8 cellular contexts compared by ENCODE assay signal in the genomic region with DNA sequence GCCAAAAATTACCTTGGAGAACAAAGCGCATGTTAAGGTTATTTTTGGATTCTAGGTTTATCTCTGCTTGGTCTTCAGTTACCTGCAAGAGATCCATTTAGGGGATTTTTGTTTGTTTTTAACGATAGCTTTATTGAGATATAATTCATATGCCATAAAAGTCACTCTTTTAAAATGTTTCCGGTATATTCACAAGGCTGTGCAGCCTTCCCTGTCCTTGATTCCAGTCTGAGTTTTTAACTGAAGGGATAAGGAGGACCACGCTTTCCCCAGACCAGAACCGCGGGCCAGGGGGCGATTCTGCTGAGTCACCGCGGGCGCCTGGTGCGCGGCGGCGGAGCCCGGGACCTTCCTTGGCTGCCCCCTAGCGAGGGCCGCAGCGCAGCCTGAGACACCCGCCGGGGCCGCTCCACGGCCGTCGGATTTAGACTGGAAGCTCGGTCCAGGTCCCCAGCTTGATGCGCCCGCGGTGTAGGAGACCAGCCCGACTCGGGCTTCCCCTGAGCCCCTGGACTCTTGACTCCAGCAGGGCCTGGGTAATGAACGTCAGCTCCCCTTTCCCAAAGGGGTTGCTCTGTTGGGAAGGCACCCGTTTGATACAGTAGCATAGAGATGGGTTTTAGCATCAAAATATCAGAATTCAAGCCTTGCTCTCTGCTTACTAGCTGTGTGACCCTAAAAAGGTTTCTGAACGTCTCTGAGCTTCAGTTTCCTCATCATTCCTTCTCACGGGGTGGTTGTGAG. TPM values are rescaled to one million over a fixed set of nuclear protein-coding genes. Genes with fewer than 3 reads are reported as not detected.
DNase-seq lines count a peak whose midpoint lies in the region; ATAC-seq and TF ChIP-seq lines count a peak whose summit lies in the region.

No MANE protein-coding gene starts in this region.

- no peaks in the 10 kb centered on the region for H3K36me3 Mint-ChIP-seq in natural killer cell treated with Interleukin-12 subunit alpha and Interleukin-12 subunit beta and Interleukin-15 and Interleukin-18, amount 100 ng/mL, for 72 hours
- no peaks in the 10 kb centered on the region for H3K36me3 Mint-ChIP-seq in stimulated activated naive CD8-positive, alpha-beta T cell treated with anti-CD3 and anti-CD28 coated beads, Interleukin-15, Interleukin-2, amounts not matched to agents 100 ng/mL and 50 ng/mL, for 24 hours (ENCODE audit: low read depth)

- no peaks in the 10 kb centered on the region for H3K27me3 ChIP-seq in Panc1 (ENCODE audit: control insufficient read depth, insufficient read depth, low read length)

- peak; percentile 97 for ATAC-seq in Panc1
- ATAC-seq in natural killer cell treated with Interleukin-12 subunit alpha and Interleukin-12 subunit beta and Interleukin-15 and Interleukin-18, amount 100 ng/mL, for 72 hours = peak; percentile 91 to 93
- no peak for ATAC-seq in HG02870 (IDR thresholded peaks at IDR 0.05; ENCODE audit: unreplicated experiment)

- CTCF ChIA-PET in Panc1 (lab: Charles Lee) = interaction anchor here (0.6 to 1.3 kb wide), 4 partner anchors 15 to 586 kb away, joined by 3 to 10 read pairs (median 4); no protein-coding TSS in a partner anchor

- no TSS peak for BruUV-seq in Panc1 (replicated peaks; lab: Mats Ljungman, UMichigan)

- H3K4me3 Mint-ChIP-seq in natural killer cell treated with Interleukin-12 subunit alpha and Interleukin-12 subunit beta and Interleukin-15 and Interleukin-18, amount 100 ng/mL, for 72 hours = no peak overlapping the region
- peak overlapping the region; percentile 45 for H3K4me3 Mint-ChIP-seq in stimulated activated naive CD8-positive, alpha-beta T cell treated with anti-CD3 and anti-CD28 coated beads, Interleukin-15, Interleukin-2, amounts not matched to agents 100 ng/mL and 50 ng/mL, for 24 hours

- intact Hi-C loops in Panc1 (cut with micrococcal nuclease; ENCODE audit: unreplicated experiment) = no loop called here

- peaks cover 2 to 8% of the 10 kb centered on the region in 2 donors for H3K4me1 Mint-ChIP-seq in natural killer cell treated with Interleukin-12 subunit alpha and Interleukin-12 subunit beta and Interleukin-15 and Interleukin-18, amount 100 ng/mL, for 72 hours (ENCODE audit: low read depth in 2 of 2)
- peaks cover 7% of the 10 kb centered on the region for H3K4me1 Mint-ChIP-seq in stimulated activated naive CD8-positive, alpha-beta T cell treated with anti-CD3 and anti-CD28 coated beads, Interleukin-15, Interleukin-2, amounts not matched to agents 100 ng/mL and 50 ng/mL, for 24 hours (ENCODE audit: low read depth)

- no peaks in the 10 kb centered on the region for H3K9me3 ChIP-seq in Panc1 (ENCODE audit: control insufficient read depth, insufficient read depth, low read depth, low read length)

- peak overlapping the region; percentile 91 for H3K27ac ChIP-seq in Panc1 (ENCODE audit: low read length)

- TF ChIP-seq CTCF in Panc1 (IDR thresholded peaks at IDR 0.05) = peak; percentile 90

- DNase-seq in SKM-1 treated with dmso at 0.1 percent for 144 hours (lab: John Stamatoyannopoulos, UW; ENCODE audit: unreplicated experiment) (peak; percentile 49), SKM-1 (lab: John Stamatoyannopoulos, UW; ENCODE audit: unreplicated experiment) (no peak), Panc1 (ENCODE audit: low read depth, low spot score) (no peak), fibroblast of the conjunctiva (ENCODE audit: low read depth) (peak; percentile 22)
- DNase-seq in activated effector memory CD4-positive, alpha-beta T cell treated with Interleukin-2 at 50 U/mL for 16 hours = peak; percentile 35
- peak; percentile 86 for DNase-seq in natural killer cell treated with Interleukin-12 subunit alpha and Interleukin-12 subunit beta and Interleukin-15 and Interleukin-18, amount 100 ng/mL, for 72 hours (ENCODE audit: low spot score)

- no peaks in the 10 kb centered on the region for H3K9me3 Mint-ChIP-seq in natural killer cell treated with Interleukin-12 subunit alpha and Interleukin-12 subunit beta and Interleukin-15 and Interleukin-18, amount 100 ng/mL, for 72 hours
- no peaks in the 10 kb centered on the region for H3K9me3 Mint-ChIP-seq in stimulated activated naive CD8-positive, alpha-beta T cell treated with anti-CD3 and anti-CD28 coated beads, Interleukin-15, Interleukin-2, amounts not matched to agents 100 ng/mL and 50 ng/mL, for 24 hours

- H3K4me1 ChIP-seq in Panc1 (ENCODE audit: control insufficient read depth, insufficient read depth, low read length) = peaks cover 6% of the 10 kb centered on the region; the same call in 1 of the 2 replicates

- H3K27ac Mint-ChIP-seq in natural killer cell treated with Interleukin-12 subunit alpha and Interleukin-12 subunit beta and Interleukin-15 and Interleukin-18, amount 100 ng/mL, for 72 hours = no peak overlapping the region
- H3K27ac Mint-ChIP-seq in stimulated activated naive CD8-positive, alpha-beta T cell treated with anti-CD3 and anti-CD28 coated beads, Interleukin-15, Interleukin-2, amounts not matched to agents 100 ng/mL and 50 ng/mL, for 24 hours = no peak overlapping the region

- in situ Hi-C loops in Panc1 (cut with HindIII; ENCODE audit: low pct_unique_long_range_greater_than_20kb, low sequenced_read_pairs) = no loop called here

- POLR2A ChIA-PET in Panc1 (lab: Charles Lee) = interaction anchor here (0.6 kb wide), 1 partner anchor 15 kb away, joined by 5 read pairs; no protein-coding TSS in a partner anchor

- H3K4me3 ChIP-seq in Panc1 (ENCODE audit: low read depth in 2 of 2, low read length in 2 of 2) = peak overlapping the region; percentile 16 to 46

- H3K27me3 Mint-ChIP-seq in natural killer cell treated with Interleukin-12 subunit alpha and Interleukin-12 subunit beta and Interleukin-15 and Interleukin-18, amount 100 ng/mL, for 72 hours = peaks cover 17 to 21% of the 10 kb centered on the region in 2 donors
- H3K27me3 Mint-ChIP-seq in stimulated activated naive CD8-positive, alpha-beta T cell treated with anti-CD3 and anti-CD28 coated beads, Interleukin-15, Interleukin-2, amounts not matched to agents 100 ng/mL and 50 ng/mL, for 24 hours = peaks cover 35% of the 10 kb centered on the region

- no peaks in the 10 kb centered on the region for H3K36me3 ChIP-seq in Panc1 (ENCODE audit: control insufficient read depth, insufficient read depth, low read length)

RNA-seq across cellular contexts. Expression of a gene that starts 50.0 kb away (rescaled TPM):
- not detected for total RNA-seq in Panc1 (2021; ENCODE audit: unreplicated experiment)
- polyA plus RNA-seq in Panc1 (2012; ENCODE audit: insufficient read length) = not detected
- not detected for total RNA-seq in natural killer cell treated with Interleukin-12 subunit alpha and Interleukin-12 subunit beta and Interleukin-15 and Interleukin-18, amount 100 ng/mL, for 72 hours

RNA-seq across cellular contexts. Expression of a gene that starts 54.7 kb away (rescaled TPM):
- total RNA-seq in Panc1 (2021; ENCODE audit: unreplicated experiment) = 0.59 TPM
- polyA plus RNA-seq in Panc1 (2012; ENCODE audit: insufficient read length) = 1.9 TPM
- under 1 TPM; 0.14 to 0.17 TPM for total RNA-seq in natural killer cell treated with Interleukin-12 subunit alpha and Interleukin-12 subunit beta and Interleukin-15 and Interleukin-18, amount 100 ng/mL, for 72 hours

Comparison
In these comparisons a context has a peak if more than half of its experiments do, and no peak if none do; other contexts are left out.
1. DNase-seq: peak in SKM-1 treated with dmso at 0.1 percent for 144 hours (single experiment), activated effector memory CD4-positive, alpha-beta T cell treated with Interleukin-2 at 50 U/mL for 16 hours (single experiment), fibroblast of the conjunctiva (single experiment) and natural killer cell treated with Interleukin-12 subunit alpha and Interleukin-12 subunit beta and Interleukin-15 and Interleukin-18, amount 100 ng/mL, for 72 hours (single experiment); none in SKM-1 (single experiment) and Panc1 (single experiment).